ENCODE assay signal across 21 cellular contexts in genomic region chr13:103156346-103156998, GRCh38.
"Had no signal": no experiment of that assay in that cellular context is flagged by ENCODE, and none has a peak within 500 bp of the region (broad histone marks: within the 10 kb centered on the region; RNA-seq: fewer than 3 reads in every experiment).

No MANE protein-coding gene starts in this region.

- H3K4me1 ChIP-seq: sigmoid colon, thyroid gland had no signal

- H3K36me3 Mint-ChIP-seq: activated naive CD4-positive, alpha-beta T cell treated with anti-CD3 and anti-CD28 coated beads, Interleukin-2, amount 50 U/mL, for 72 hours; brain; memory B cell; natural killer cell treated with Interleukin-12 subunit alpha and Interleukin-12 subunit beta and Interleukin-15 and Interleukin-18, amount 100 ng/mL, for 72 hours had no signal

- H3K27me3 ChIP-seq: hepatocyte, neutrophil, sigmoid colon, thyroid gland had no signal

- H3K4me3 Mint-ChIP-seq: activated B cell treated with CpG ODN at 0.5 μM for 24 hours; activated CD4-positive, alpha-beta T cell treated with anti-CD3 and anti-CD28 coated beads for 36 hours; activated T-cell treated with anti-CD3 and anti-CD28 coated beads, Interleukin-2, amount 50 U/mL, for 24 hours; activated T-helper 17 cell treated with anti-CD3 and anti-CD28 coated beads, Interleukin-2, amount 50 U/mL, for 72 hours; brain; memory B cell; natural killer cell treated with Interleukin-12 subunit alpha and Interleukin-12 subunit beta and Interleukin-15 and Interleukin-18, amount 100 ng/mL, for 72 hours; T-helper 17 cell had no signal

- H3K9me3 Mint-ChIP-seq: activated B cell treated with CpG ODN at 0.5 μM for 24 hours; activated naive CD4-positive, alpha-beta T cell treated with anti-CD3 and anti-CD28 coated beads, Interleukin-2, amount 50 U/mL, for 72 hours; activated T-cell treated with anti-CD3 and anti-CD28 coated beads, Interleukin-2, amount 50 U/mL, for 24 hours; activated T-helper 17 cell treated with anti-CD3 and anti-CD28 coated beads, Interleukin-2, amount 50 U/mL, for 72 hours; brain; memory B cell; natural killer cell treated with Interleukin-12 subunit alpha and Interleukin-12 subunit beta and Interleukin-15 and Interleukin-18, amount 100 ng/mL, for 72 hours had no signal

- H3K4me3 ChIP-seq: coronary artery, hepatocyte, sigmoid colon, thyroid gland had no signal

- H3K27ac Mint-ChIP-seq: activated B cell treated with CpG ODN at 0.5 μM for 24 hours; activated CD4-positive, alpha-beta T cell treated with anti-CD3 and anti-CD28 coated beads for 36 hours; activated naive CD4-positive, alpha-beta T cell treated with anti-CD3 and anti-CD28 coated beads, Interleukin-2, amount 50 U/mL, for 72 hours; activated T-cell treated with anti-CD3 and anti-CD28 coated beads, Interleukin-2, amount 50 U/mL, for 24 hours; activated T-helper 17 cell treated with anti-CD3 and anti-CD28 coated beads, Interleukin-2, amount 50 U/mL, for 72 hours; memory B cell; natural killer cell treated with Interleukin-12 subunit alpha and Interleukin-12 subunit beta and Interleukin-15 and Interleukin-18, amount 100 ng/mL, for 72 hours; T-helper 17 cell had no signal

- H3K27me3 Mint-ChIP-seq: activated T-cell treated with anti-CD3 and anti-CD28 coated beads, Interleukin-2, amount 50 U/mL, for 24 hours; brain; natural killer cell treated with Interleukin-12 subunit alpha and Interleukin-12 subunit beta and Interleukin-15 and Interleukin-18, amount 100 ng/mL, for 72 hours had no signal

- H3K4me1 Mint-ChIP-seq: activated B cell treated with CpG ODN at 0.5 μM for 24 hours; activated CD4-positive, alpha-beta T cell treated with anti-CD3 and anti-CD28 coated beads for 36 hours; activated T-helper 17 cell treated with anti-CD3 and anti-CD28 coated beads, Interleukin-2, amount 50 U/mL, for 72 hours; memory B cell; T-helper 17 cell had no signal

- H3K36me3 ChIP-seq: neutrophil, sigmoid colon, thyroid gland had no signal

- ATAC-seq: activated CD4-positive, alpha-beta T cell treated with anti-CD3 and anti-CD28 coated beads for 36 hours; activated naive CD4-positive, alpha-beta T cell treated with anti-CD3 and anti-CD28 coated beads, Interleukin-2, amount 50 U/mL, for 72 hours; activated T-helper 17 cell treated with anti-CD3 and anti-CD28 coated beads, Interleukin-2, amount 50 U/mL, for 72 hours; natural killer cell treated with Interleukin-12 subunit alpha and Interleukin-12 subunit beta and Interleukin-15 and Interleukin-18, amount 100 ng/mL, for 72 hours; T-helper 17 cell had no signal

- H3K9me3 ChIP-seq: neutrophil, sigmoid colon, thyroid gland had no signal

- DNase-seq: activated B cell treated with CpG ODN at 0.5 μM for 24 hours; activated CD4-positive, alpha-beta T cell treated with anti-CD3 and anti-CD28 coated beads for 36 hours; activated CD4-positive, alpha-beta T cell treated with anti-CD3 and anti-CD28 coated beads, Interleukin-2, amount 50 U/mL, for 4 hours; activated CD8-positive, alpha-beta memory T cell treated with anti-CD3 and anti-CD28 coated beads for 24 hours; activated CD8-positive, alpha-beta memory T cell treated with anti-CD3 and anti-CD28 coated beads, Interleukin-2, amount 50 U/mL, for 4 hours; activated T-cell treated with anti-CD3 and anti-CD28 coated beads, Interleukin-2, amount 50 U/mL, for 24 hours; aorta; sigmoid colon; stimulated activated CD4-positive, alpha-beta T cell treated with anti-CD3 and anti-CD28 coated beads, Interleukin-2, amount 100 ng/mL, for 48 hours; stimulated activated naive CD4-positive, alpha-beta T cell treated with Interleukin-2 at 50 U/mL for 16 hours; SW 1271; T-helper 17 cell; thyroid gland had no signal

- H3K27ac ChIP-seq: coronary artery, hepatocyte, neutrophil, sigmoid colon, thyroid gland had no signal
